Comparison of ENCODE assay signal across 14 cellular contexts in the genomic region with DNA sequence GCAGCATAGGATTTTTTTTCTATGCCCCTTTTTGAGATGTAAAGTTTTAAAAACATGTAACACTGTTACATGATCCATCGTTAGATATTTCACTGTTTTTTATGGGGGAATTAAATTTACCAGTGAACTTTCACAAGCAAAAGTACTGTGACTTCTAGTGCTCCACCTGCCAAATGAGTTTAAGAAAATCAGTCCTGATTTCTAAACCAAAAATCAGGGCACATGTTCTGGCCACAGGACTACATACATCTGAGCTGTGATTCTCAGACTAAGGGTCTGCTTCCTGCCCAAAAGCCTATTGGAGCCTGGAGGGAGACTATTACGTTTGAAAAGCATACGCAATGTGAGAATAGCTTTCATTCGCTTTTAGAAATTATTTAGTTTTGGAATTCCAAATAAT. TPM values are rescaled to one million over a fixed set of nuclear protein-coding genes. Genes with fewer than 3 reads are reported as not detected.
"Had no signal": no experiment of that assay in that cellular context is flagged by ENCODE, and none has a peak within 500 bp of the region (broad histone marks: within the 10 kb centered on the region; RNA-seq: fewer than 3 reads in every experiment).

No MANE protein-coding gene starts in this region.

- H3K4me3 ChIP-seq: esophagus squamous epithelium, spleen, transverse colon had no signal

- H3K9me3 Mint-ChIP-seq: activated B cell treated with CpG ODN at 0.5 μM for 24 hours; activated CD4-positive, alpha-beta T cell treated with anti-CD3 and anti-CD28 coated beads, Interleukin-2, amount 10 ng/mL, durations not matched to agents 24 days and 14 days; activated naive CD4-positive, alpha-beta T cell treated with anti-CD3 and anti-CD28 coated beads, Interleukin-2, amount 50 U/mL, for 24 hours; activated T-helper 2 cell treated with anti-CD3 and anti-CD28 coated beads, Interferon-gamma antibody, Interleukin-2, Interleukin-4, amounts not matched to agents 10 μg/mL and 5 μg/mL and 100 μg/mL, durations not matched to agents 14 hours and 24 hours and 36 hours; natural killer cell; stimulated activated memory B cell treated with anti-CD40 and anti-IgM and Interleukin-4, amounts not matched to agents 10 μg/mL and 1 μg/mL and 100 μg/mL, for 72 hours had no signal

- H3K27me3 ChIP-seq: brain microvascular endothelial cell, esophagus squamous epithelium, spleen, transverse colon had no signal

- H3K27me3 Mint-ChIP-seq: activated CD4-positive, alpha-beta T cell treated with anti-CD3 and anti-CD28 coated beads, Interleukin-2, amount 10 ng/mL, durations not matched to agents 24 days and 14 days; activated naive CD4-positive, alpha-beta T cell treated with anti-CD3 and anti-CD28 coated beads, Interleukin-2, amount 50 U/mL, for 24 hours; stimulated activated memory B cell treated with anti-CD40 and anti-IgM and Interleukin-4, amounts not matched to agents 10 μg/mL and 1 μg/mL and 100 μg/mL, for 72 hours had no signal

- DNase-seq: cerebellar nuclear complex had no signal

- H3K9me3 ChIP-seq: esophagus squamous epithelium, spleen, transverse colon had no signal

- H3K36me3 Mint-ChIP-seq: activated naive CD4-positive, alpha-beta T cell treated with anti-CD3 and anti-CD28 coated beads, Interleukin-2, amount 50 U/mL, for 24 hours; natural killer cell had no signal

- H3K4me3 Mint-ChIP-seq: activated naive CD4-positive, alpha-beta T cell treated with anti-CD3 and anti-CD28 coated beads, Interleukin-2, amount 50 U/mL, for 24 hours; natural killer cell; stimulated activated memory B cell treated with anti-CD40 and anti-IgM and Interleukin-4, amounts not matched to agents 10 μg/mL and 1 μg/mL and 100 μg/mL, for 72 hours had no signal

- H3K36me3 ChIP-seq: brain microvascular endothelial cell, spleen, transverse colon had no signal

- H3K27ac Mint-ChIP-seq: activated naive CD4-positive, alpha-beta T cell treated with anti-CD3 and anti-CD28 coated beads, Interleukin-2, amount 50 U/mL, for 24 hours had no signal

- H3K27ac ChIP-seq: brain microvascular endothelial cell had no signal

RNA-seq across cellular contexts. Expression of a gene that starts 22.5 kb away (rescaled TPM):
- total RNA-seq: dermis microvascular lymphatic vessel endothelial cell, lung microvascular endothelial cell had no signal

RNA-seq across cellular contexts. Expression of a gene that starts 30.3 kb away (rescaled TPM):
- total RNA-seq: activated B cell treated with CpG ODN at 0.5 μM for 24 hours; activated CD4-positive, alpha-beta T cell treated with anti-CD3 and anti-CD28 coated beads, Interleukin-2, amount 10 ng/mL, durations not matched to agents 24 days and 14 days; T-helper 1 cell treated with Interleukin-12 subunit alpha and Interleukin-12 subunit beta and Interleukin-4 antibody, amounts not matched to agents 30 ng/mL and 1 ng/mL, for 36 hours had no signal
